ENCODE assay signal across 1 cellular context in the genomic region with DNA sequence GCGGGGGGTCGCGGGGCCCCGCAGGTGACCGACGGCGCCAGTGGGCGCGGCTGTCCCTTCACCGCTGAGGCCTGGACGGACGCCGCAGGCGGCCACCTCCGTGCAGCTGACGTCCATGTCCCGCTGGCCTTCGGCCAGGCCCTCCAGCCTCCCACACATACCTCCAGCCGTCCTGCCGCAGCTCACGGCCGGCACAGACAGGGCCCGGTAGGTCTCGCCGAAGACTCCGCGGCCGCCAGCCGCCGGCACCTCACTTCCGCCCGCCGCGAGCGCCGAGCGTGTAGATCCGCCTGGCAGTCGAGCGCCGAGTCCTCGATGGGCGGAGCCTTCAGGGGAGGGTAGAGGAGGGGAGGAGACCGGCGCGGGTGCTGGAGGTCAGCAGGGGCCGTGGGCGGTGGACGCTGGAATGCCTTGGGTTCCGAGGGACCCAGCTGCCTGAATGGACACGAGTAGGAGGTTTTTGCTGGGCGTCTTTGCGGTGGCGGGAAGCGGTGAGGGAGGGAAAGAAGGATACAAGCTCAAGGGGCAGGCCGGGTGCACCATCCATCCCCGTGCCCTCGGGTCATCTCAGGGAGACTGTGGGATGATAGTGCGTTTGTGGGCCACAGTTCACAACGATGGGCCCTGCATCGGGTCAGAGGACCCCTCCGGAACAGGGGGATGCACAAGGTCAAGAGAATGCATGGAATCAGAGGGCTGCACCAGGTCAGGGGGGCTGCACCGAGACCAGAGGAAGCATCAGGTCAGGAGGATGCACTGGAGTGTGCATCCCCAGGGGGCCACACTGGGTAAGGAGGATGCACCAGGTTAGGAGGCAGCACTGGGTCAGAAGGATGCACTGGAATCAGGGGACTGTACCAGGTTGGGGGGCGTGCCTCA.
A peak's percentile ranks its signal among the peaks of the same experiment; 100 is the strongest.
TF ChIP-seq lines count a peak whose summit lies in the region.

A gene with protein sequence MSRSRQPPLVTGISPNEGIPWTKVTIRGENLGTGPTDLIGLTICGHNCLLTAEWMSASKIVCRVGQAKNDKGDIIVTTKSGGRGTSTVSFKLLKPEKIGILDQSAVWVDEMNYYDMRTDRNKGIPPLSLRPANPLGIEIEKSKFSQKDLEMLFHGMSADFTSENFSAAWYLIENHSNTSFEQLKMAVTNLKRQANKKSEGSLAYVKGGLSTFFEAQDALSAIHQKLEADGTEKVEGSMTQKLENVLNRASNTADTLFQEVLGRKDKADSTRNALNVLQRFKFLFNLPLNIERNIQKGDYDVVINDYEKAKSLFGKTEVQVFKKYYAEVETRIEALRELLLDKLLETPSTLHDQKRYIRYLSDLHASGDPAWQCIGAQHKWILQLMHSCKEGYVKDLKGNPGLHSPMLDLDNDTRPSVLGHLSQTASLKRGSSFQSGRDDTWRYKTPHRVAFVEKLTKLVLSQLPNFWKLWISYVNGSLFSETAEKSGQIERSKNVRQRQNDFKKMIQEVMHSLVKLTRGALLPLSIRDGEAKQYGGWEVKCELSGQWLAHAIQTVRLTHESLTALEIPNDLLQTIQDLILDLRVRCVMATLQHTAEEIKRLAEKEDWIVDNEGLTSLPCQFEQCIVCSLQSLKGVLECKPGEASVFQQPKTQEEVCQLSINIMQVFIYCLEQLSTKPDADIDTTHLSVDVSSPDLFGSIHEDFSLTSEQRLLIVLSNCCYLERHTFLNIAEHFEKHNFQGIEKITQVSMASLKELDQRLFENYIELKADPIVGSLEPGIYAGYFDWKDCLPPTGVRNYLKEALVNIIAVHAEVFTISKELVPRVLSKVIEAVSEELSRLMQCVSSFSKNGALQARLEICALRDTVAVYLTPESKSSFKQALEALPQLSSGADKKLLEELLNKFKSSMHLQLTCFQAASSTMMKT (minus strand): TSS at position 282 of the 879 bp plus-strand sequence. CDS start 55,321 bp downstream, outside the sequence.

TF ChIP-seq in HepG2, 621 proteins besides CTCF, POLR2A, EP300 and RAD21 (continued from another document and continues in another):
- TF ChIP-seq, protein P1, sequence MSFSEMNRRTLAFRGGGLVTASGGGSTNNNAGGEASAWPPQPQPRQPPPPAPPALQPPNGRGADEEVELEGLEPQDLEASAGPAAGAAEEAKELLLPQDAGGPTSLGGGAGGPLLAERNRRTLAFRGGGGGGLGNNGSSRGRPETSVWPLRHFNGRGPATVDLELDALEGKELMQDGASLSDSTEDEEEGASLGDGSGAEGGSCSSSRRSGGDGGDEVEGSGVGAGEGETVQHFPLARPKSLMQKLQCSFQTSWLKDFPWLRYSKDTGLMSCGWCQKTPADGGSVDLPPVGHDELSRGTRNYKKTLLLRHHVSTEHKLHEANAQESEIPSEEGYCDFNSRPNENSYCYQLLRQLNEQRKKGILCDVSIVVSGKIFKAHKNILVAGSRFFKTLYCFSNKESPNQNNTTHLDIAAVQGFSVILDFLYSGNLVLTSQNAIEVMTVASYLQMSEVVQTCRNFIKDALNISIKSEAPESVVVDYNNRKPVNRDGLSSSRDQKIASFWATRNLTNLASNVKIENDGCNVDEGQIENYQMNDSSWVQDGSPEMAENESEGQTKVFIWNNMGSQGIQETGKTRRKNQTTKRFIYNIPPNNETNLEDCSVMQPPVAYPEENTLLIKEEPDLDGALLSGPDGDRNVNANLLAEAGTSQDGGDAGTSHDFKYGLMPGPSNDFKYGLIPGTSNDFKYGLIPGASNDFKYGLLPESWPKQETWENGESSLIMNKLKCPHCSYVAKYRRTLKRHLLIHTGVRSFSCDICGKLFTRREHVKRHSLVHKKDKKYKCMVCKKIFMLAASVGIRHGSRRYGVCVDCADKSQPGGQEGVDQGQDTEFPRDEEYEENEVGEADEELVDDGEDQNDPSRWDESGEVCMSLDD (CRISPR knock-in tag; IDR thresholded peaks at IDR 0.05; ENCODE audit: borderline replicate concordance) = peak; percentile 83
- TF ChIP-seq NFYC (CRISPR knock-in tag; IDR thresholded peaks at IDR 0.05) = peak; percentile 56
- TF ChIP-seq FLYWCH1 (CRISPR knock-in tag; IDR thresholded peaks at IDR 0.05) = no peak
- peak; percentile 79 for TF ChIP-seq PITX1 (CRISPR knock-in tag; IDR thresholded peaks at IDR 0.05)
- TF ChIP-seq RBAK (CRISPR knock-in tag; IDR thresholded peaks at IDR 0.05) = no peak
- TF ChIP-seq HMGA1 (CRISPR knock-in tag; conservative IDR thresholded peaks at IDR 0.05) = no peak
- TF ChIP-seq NFKBIZ (CRISPR knock-in tag; IDR thresholded peaks at IDR 0.05) = peak; percentile 95
- TF ChIP-seq, protein P2, sequence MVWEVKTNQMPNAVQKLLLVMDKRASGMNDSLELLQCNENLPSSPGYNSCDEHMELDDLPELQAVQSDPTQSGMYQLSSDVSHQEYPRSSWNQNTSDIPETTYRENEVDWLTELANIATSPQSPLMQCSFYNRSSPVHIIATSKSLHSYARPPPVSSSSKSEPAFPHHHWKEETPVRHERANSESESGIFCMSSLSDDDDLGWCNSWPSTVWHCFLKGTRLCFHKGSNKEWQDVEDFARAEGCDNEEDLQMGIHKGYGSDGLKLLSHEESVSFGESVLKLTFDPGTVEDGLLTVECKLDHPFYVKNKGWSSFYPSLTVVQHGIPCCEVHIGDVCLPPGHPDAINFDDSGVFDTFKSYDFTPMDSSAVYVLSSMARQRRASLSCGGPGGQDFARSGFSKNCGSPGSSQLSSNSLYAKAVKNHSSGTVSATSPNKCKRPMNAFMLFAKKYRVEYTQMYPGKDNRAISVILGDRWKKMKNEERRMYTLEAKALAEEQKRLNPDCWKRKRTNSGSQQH (CRISPR knock-in tag; IDR thresholded peaks at IDR 0.05; ENCODE audit: low read depth) = peak; percentile 96
- peak; percentile 86 for TF ChIP-seq AGO1 (IDR thresholded peaks at IDR 0.05; ENCODE audit: low read depth, low read length, poor library complexity, severe bottlenecking)
- no peak for TF ChIP-seq ZNF615 (CRISPR knock-in tag; IDR thresholded peaks at IDR 0.05; ENCODE audit: borderline replicate concordance)
- TF ChIP-seq, protein P3, sequence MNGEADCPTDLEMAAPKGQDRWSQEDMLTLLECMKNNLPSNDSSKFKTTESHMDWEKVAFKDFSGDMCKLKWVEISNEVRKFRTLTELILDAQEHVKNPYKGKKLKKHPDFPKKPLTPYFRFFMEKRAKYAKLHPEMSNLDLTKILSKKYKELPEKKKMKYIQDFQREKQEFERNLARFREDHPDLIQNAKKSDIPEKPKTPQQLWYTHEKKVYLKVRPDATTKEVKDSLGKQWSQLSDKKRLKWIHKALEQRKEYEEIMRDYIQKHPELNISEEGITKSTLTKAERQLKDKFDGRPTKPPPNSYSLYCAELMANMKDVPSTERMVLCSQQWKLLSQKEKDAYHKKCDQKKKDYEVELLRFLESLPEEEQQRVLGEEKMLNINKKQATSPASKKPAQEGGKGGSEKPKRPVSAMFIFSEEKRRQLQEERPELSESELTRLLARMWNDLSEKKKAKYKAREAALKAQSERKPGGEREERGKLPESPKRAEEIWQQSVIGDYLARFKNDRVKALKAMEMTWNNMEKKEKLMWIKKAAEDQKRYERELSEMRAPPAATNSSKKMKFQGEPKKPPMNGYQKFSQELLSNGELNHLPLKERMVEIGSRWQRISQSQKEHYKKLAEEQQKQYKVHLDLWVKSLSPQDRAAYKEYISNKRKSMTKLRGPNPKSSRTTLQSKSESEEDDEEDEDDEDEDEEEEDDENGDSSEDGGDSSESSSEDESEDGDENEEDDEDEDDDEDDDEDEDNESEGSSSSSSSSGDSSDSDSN (CRISPR knock-in tag; IDR thresholded peaks at IDR 0.05) = peak; percentile 97
- TF ChIP-seq, protein P4, sequence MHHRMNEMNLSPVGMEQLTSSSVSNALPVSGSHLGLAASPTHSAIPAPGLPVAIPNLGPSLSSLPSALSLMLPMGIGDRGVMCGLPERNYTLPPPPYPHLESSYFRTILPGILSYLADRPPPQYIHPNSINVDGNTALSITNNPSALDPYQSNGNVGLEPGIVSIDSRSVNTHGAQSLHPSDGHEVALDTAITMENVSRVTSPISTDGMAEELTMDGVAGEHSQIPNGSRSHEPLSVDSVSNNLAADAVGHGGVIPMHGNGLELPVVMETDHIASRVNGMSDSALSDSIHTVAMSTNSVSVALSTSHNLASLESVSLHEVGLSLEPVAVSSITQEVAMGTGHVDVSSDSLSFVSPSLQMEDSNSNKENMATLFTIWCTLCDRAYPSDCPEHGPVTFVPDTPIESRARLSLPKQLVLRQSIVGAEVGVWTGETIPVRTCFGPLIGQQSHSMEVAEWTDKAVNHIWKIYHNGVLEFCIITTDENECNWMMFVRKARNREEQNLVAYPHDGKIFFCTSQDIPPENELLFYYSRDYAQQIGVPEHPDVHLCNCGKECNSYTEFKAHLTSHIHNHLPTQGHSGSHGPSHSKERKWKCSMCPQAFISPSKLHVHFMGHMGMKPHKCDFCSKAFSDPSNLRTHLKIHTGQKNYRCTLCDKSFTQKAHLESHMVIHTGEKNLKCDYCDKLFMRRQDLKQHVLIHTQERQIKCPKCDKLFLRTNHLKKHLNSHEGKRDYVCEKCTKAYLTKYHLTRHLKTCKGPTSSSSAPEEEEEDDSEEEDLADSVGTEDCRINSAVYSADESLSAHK (CRISPR knock-in tag; IDR thresholded peaks at IDR 0.05; ENCODE audit: borderline replicate concordance) = no peak
- TF ChIP-seq NFKB2 (CRISPR knock-in tag; IDR thresholded peaks at IDR 0.05; ENCODE audit: borderline replicate concordance) = peak; percentile 85; the same call in 1 of the 2 replicates
- TF ChIP-seq KMT2B (CRISPR knock-in tag; IDR thresholded peaks at IDR 0.05) = peak; percentile 100
- peak; percentile 100 for TF ChIP-seq POLR2AphosphoS2 (IDR thresholded peaks at IDR 0.05; ENCODE audit: low read depth, low read length)
- TF ChIP-seq GLI4 (CRISPR knock-in tag; IDR thresholded peaks at IDR 0.05; ENCODE audit: borderline replicate concordance) = no peak
- TF ChIP-seq, protein P5, sequence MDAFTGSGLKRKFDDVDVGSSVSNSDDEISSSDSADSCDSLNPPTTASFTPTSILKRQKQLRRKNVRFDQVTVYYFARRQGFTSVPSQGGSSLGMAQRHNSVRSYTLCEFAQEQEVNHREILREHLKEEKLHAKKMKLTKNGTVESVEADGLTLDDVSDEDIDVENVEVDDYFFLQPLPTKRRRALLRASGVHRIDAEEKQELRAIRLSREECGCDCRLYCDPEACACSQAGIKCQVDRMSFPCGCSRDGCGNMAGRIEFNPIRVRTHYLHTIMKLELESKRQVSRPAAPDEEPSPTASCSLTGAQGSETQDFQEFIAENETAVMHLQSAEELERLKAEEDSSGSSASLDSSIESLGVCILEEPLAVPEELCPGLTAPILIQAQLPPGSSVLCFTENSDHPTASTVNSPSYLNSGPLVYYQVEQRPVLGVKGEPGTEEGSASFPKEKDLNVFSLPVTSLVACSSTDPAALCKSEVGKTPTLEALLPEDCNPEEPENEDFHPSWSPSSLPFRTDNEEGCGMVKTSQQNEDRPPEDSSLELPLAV (CRISPR knock-in tag; conservative IDR thresholded peaks at IDR 0.05; ENCODE audit: low read depth) = no peak
- no peak for TF ChIP-seq TCF12 (IDR thresholded peaks at IDR 0.05)
- peak; percentile 87 for TF ChIP-seq TCF12 (CRISPR knock-in tag; IDR thresholded peaks at IDR 0.05)
- no peak for TF ChIP-seq REXO4 (CRISPR knock-in tag; IDR thresholded peaks at IDR 0.05; ENCODE audit: borderline replicate concordance)
- TF ChIP-seq KLF11 (CRISPR knock-in tag; IDR thresholded peaks at IDR 0.05) = peak; percentile 96
- peak; percentile 69; the same call in 1 of the 2 replicates for TF ChIP-seq NR3C1 (CRISPR knock-in tag; IDR thresholded peaks at IDR 0.05)
- TF ChIP-seq ZFP82 (CRISPR knock-in tag; IDR thresholded peaks at IDR 0.05; ENCODE audit: borderline replicate concordance) = no peak
- TF ChIP-seq, protein P6, sequence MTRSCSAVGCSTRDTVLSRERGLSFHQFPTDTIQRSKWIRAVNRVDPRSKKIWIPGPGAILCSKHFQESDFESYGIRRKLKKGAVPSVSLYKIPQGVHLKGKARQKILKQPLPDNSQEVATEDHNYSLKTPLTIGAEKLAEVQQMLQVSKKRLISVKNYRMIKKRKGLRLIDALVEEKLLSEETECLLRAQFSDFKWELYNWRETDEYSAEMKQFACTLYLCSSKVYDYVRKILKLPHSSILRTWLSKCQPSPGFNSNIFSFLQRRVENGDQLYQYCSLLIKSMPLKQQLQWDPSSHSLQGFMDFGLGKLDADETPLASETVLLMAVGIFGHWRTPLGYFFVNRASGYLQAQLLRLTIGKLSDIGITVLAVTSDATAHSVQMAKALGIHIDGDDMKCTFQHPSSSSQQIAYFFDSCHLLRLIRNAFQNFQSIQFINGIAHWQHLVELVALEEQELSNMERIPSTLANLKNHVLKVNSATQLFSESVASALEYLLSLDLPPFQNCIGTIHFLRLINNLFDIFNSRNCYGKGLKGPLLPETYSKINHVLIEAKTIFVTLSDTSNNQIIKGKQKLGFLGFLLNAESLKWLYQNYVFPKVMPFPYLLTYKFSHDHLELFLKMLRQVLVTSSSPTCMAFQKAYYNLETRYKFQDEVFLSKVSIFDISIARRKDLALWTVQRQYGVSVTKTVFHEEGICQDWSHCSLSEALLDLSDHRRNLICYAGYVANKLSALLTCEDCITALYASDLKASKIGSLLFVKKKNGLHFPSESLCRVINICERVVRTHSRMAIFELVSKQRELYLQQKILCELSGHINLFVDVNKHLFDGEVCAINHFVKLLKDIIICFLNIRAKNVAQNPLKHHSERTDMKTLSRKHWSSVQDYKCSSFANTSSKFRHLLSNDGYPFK (CRISPR knock-in tag; IDR thresholded peaks at IDR 0.05; ENCODE audit: borderline replicate concordance) = peak; percentile 79; the same call in 1 of the 2 replicates
- peak; percentile 87; the same call in 1 of the 2 replicates for TF ChIP-seq ZFP36L2 (CRISPR knock-in tag; IDR thresholded peaks at IDR 0.05)
- TF ChIP-seq SRSF9 (IDR thresholded peaks at IDR 0.05; ENCODE audit: borderline replicate concordance, insufficient read depth, low read depth, low read length, poor library complexity, severe bottlenecking) = no peak
- TF ChIP-seq TCF7L2 (IDR thresholded peaks at IDR 0.05; ENCODE audit: low read depth, low read length) = no peak
- TF ChIP-seq TAF15 (IDR thresholded peaks at IDR 0.05; ENCODE audit: low read depth, low read length, poor library complexity, severe bottlenecking) = no peak
- TF ChIP-seq EHMT2 (IDR thresholded peaks at IDR 0.05; ENCODE audit: borderline replicate concordance, low read depth, low read length) = no peak
- TF ChIP-seq ZSCAN29 (CRISPR knock-in tag; conservative IDR thresholded peaks at IDR 0.05) = 0 out of 2 replicates have a peak, but pooled peaks have one; percentile 67
- TF ChIP-seq, protein P7, sequence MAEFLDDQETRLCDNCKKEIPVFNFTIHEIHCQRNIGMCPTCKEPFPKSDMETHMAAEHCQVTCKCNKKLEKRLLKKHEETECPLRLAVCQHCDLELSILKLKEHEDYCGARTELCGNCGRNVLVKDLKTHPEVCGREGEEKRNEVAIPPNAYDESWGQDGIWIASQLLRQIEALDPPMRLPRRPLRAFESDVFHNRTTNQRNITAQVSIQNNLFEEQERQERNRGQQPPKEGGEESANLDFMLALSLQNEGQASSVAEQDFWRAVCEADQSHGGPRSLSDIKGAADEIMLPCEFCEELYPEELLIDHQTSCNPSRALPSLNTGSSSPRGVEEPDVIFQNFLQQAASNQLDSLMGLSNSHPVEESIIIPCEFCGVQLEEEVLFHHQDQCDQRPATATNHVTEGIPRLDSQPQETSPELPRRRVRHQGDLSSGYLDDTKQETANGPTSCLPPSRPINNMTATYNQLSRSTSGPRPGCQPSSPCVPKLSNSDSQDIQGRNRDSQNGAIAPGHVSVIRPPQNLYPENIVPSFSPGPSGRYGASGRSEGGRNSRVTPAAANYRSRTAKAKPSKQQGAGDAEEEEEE (CRISPR knock-in tag; IDR thresholded peaks at IDR 0.05; ENCODE audit: borderline replicate concordance) = peak; percentile 80; the same call in 1 of the 2 replicates
